Comparison of ENCODE assay signal across 8 cellular contexts in genomic region chr1:20574686-20575543, GRCh38. TPM values are rescaled to one million over a fixed set of nuclear protein-coding genes. Genes with fewer than 3 reads are reported as not detected.
DNase-seq lines count a peak whose midpoint lies in the region; ATAC-seq and TF ChIP-seq lines count a peak whose summit lies in the region.

No MANE protein-coding gene starts in this region.

- H3K27ac ChIP-seq in SJCRH30, result no peak overlapping the region
- H3K27ac ChIP-seq in heart right ventricle, result no peak overlapping the region
- no peak overlapping the region for H3K27ac ChIP-seq in sigmoid colon

- no peaks in the 10 kb centered on the region for H3K4me1 Mint-ChIP-seq in activated naive CD4-positive, alpha-beta T cell treated with anti-CD3 and anti-CD28 coated beads, Interleukin-2, amount 10 ng/mL, durations not matched to agents 7 days and 5 days

- H3K36me3 Mint-ChIP-seq in activated naive CD4-positive, alpha-beta T cell treated with anti-CD3 and anti-CD28 coated beads, Interleukin-2, amount 10 ng/mL, durations not matched to agents 7 days and 5 days, result no peaks in the 10 kb centered on the region

- CTCF ChIA-PET in activated naive CD4-positive, alpha-beta T cell treated with anti-CD3 and anti-CD28 coated beads, Interleukin-2, amount 10 ng/mL, durations not matched to agents 7 days and 5 days (lab: Charles Lee), result interaction anchor here (0.6 to 2.0 kb wide), 14 partner anchors 10 to 639 kb away, joined by 3 to 13 read pairs (median 4); no protein-coding TSS in a partner anchor

- ATAC-seq in heart right ventricle (peak; percentile 91 to 97 (median 96)), GM19452 (IDR thresholded peaks at IDR 0.05; ENCODE audit: unreplicated experiment) (no peak), GM19467 (IDR thresholded peaks at IDR 0.05; ENCODE audit: unreplicated experiment) (no peak)

- WGBS in heart right ventricle, 2 donors, result 17 to 22% methylated on average over 18 of the region's 18 CpGs
- 22 to 26% methylated on average over 18 of the region's 18 CpGs for WGBS in sigmoid colon, 2 donors

- peaks cover 6% of the 10 kb centered on the region for H3K9me3 Mint-ChIP-seq in activated naive CD4-positive, alpha-beta T cell treated with anti-CD3 and anti-CD28 coated beads, Interleukin-2, amount 10 ng/mL, durations not matched to agents 7 days and 5 days

- peak; percentile 92 for DNase-seq in DMS 273 (lab: John Stamatoyannopoulos, UW; ENCODE audit: unreplicated experiment)
- peak; percentile 73 for DNase-seq in KG1 (lab: John Stamatoyannopoulos, UW)
- DNase-seq in SJCRH30, result peak; percentile 88 to 93
- peak; percentile 86 for DNase-seq in activated naive CD4-positive, alpha-beta T cell treated with anti-CD3 and anti-CD28 coated beads, Interleukin-2, amount 10 ng/mL, durations not matched to agents 7 days and 5 days
- peak; percentile 87 to 88 for DNase-seq in heart right ventricle
- peak; percentile 82 for DNase-seq in sigmoid colon

- no peak for TF ChIP-seq EP300 in sigmoid colon (IDR thresholded peaks at IDR 0.05)

- H3K9me3 ChIP-seq in SJCRH30 (replicated peaks) (0 out of 2 replicates have a peak, but pooled peaks cover 2% of the 10 kb centered on the region), heart right ventricle (peaks cover 0 to 10% (median 0%) of the 10 kb centered on the region in 11 donors), sigmoid colon (peaks cover 0 to 5% (median 2%) of the 10 kb centered on the region in 4 donors)

- H3K27ac Mint-ChIP-seq in activated naive CD4-positive, alpha-beta T cell treated with anti-CD3 and anti-CD28 coated beads, Interleukin-2, amount 10 ng/mL, durations not matched to agents 7 days and 5 days, result no peak overlapping the region

- H3K36me3 ChIP-seq in SJCRH30 (no peaks in the 10 kb centered on the region), heart right ventricle (no peaks in the 10 kb centered on the region), sigmoid colon (no peaks in the 10 kb centered on the region)

- H3K4me3 ChIP-seq in SJCRH30, result no peak overlapping the region
- no peak overlapping the region for H3K4me3 ChIP-seq in heart right ventricle
- H3K4me3 ChIP-seq in sigmoid colon, result no peak overlapping the region

- no peak overlapping the region for H3K4me3 Mint-ChIP-seq in activated naive CD4-positive, alpha-beta T cell treated with anti-CD3 and anti-CD28 coated beads, Interleukin-2, amount 10 ng/mL, durations not matched to agents 7 days and 5 days

- intact Hi-C loops in heart right ventricle (cut with DNase I), result loop anchor here in 9 of 10 donors (1.0 to 10.0 kb wide), 7 partner anchors 48 to 67 kb away; partner anchors contain the start of gene PINK1 (in 8 of the 9)
- intact Hi-C loops in sigmoid colon (cut with DNase I), result no loop called here

- H3K27me3 Mint-ChIP-seq in activated naive CD4-positive, alpha-beta T cell treated with anti-CD3 and anti-CD28 coated beads, Interleukin-2, amount 10 ng/mL, durations not matched to agents 7 days and 5 days, result peaks cover 33% of the 10 kb centered on the region

- peaks cover 2% of the 10 kb centered on the region; the same call in 1 of the 2 replicates for H3K4me1 ChIP-seq in SJCRH30
- peaks cover 0 to 5% (median 0%) of the 10 kb centered on the region in 9 donors for H3K4me1 ChIP-seq in heart right ventricle
- no peaks in the 10 kb centered on the region for H3K4me1 ChIP-seq in sigmoid colon

- no peak for TF ChIP-seq POLR2A in sigmoid colon (IDR thresholded peaks at IDR 0.05)

- TF ChIP-seq CTCF in heart right ventricle (IDR thresholded peaks at IDR 0.05) (peak; percentile 62 to 89 (median 75)), sigmoid colon (IDR thresholded peaks at IDR 0.05) (peak in 3 of 4 experiments; percentile 20 to 32 (median 31))

- H3K27me3 ChIP-seq in SJCRH30 (0 out of 2 replicates have a peak, but pooled peaks cover 3% of the 10 kb centered on the region), heart right ventricle (peaks cover 0 to 12% (median 2%) of the 10 kb centered on the region in 7 donors), sigmoid colon (peaks cover 0 to 7% (median 0%) of the 10 kb centered on the region in 3 donors)

RNA-seq across cellular contexts. Expression of gene CDA, which starts 14.0 kb away (rescaled TPM):
- not detected in 2 replicates for total RNA-seq in SJCRH30 (2014; rRNA removed; shearing (Covaris generic))
- total RNA-seq in heart right ventricle (1 to 10 TPM in 9 of 10 donors, under 1 TPM in 1; 0.93 to 4.3 (median 2.3) TPM), sigmoid colon (1 to 10 TPM; 1.3 to 4.3 (median 2.5) TPM)
- polyA plus RNA-seq in heart right ventricle (10 to 100 TPM in 1 of 2 donors, 1 to 10 TPM in 1; 5.1 to 10.3 TPM), sigmoid colon (100 to 1,000 TPM in 1 of 3 donors, 10 to 100 TPM in 2; 61.6 to 272 (median 82.9) TPM)

RNA-seq across cellular contexts. Expression of gene FAM43B, which starts 22.5 kb away (rescaled TPM):
- 0.25 and 0.73 TPM in 2 replicates for total RNA-seq in SJCRH30 (2014; rRNA removed; shearing (Covaris generic))
- total RNA-seq in heart right ventricle (10 to 100 TPM in 1 of 10 donors, 1 to 10 TPM in 9; 1.0 to 16.3 (median 2.3) TPM), sigmoid colon (1 to 10 TPM in 3 of 4 donors, under 1 TPM in 1; 0.81 to 1.7 (median 1.5) TPM)
- polyA plus RNA-seq in heart right ventricle (1 to 10 TPM; 1.5 to 2.5 TPM), sigmoid colon (under 1 TPM in 2 of 3 donors, not detected in 1; 0.23 to 0.29 TPM)

RNA-seq across cellular contexts. Expression of gene PINK1, which starts 58.3 kb away (rescaled TPM):
- total RNA-seq in SJCRH30 (2014; rRNA removed; shearing (Covaris generic)), result 14.8 and 17.4 TPM in 2 replicates
- total RNA-seq in heart right ventricle (100 to 1,000 TPM; 180 to 315 (median 244) TPM), sigmoid colon (100 to 1,000 TPM; 137 to 179 (median 161) TPM)
- polyA plus RNA-seq in heart right ventricle (100 to 1,000 TPM; 204 to 211 TPM), sigmoid colon (100 to 1,000 TPM in 2 of 3 donors, 10 to 100 TPM in 1; 60.1 to 149 (median 144) TPM)

Comparison
In these comparisons a context has a peak if more than half of its experiments do, and no peak if none do; other contexts are left out.
1. ATAC-seq: peak in heart right ventricle (8 of 8); none in GM19452 (single experiment) and GM19467 (single experiment).
2. Peak in every context shown above with its lines, with median percentiles within 50 percentile points of each other: DNase-seq.